In genomic region chr5:132820162-132820754, GRCh38 we compare ENCODE assay signal across 8 cellular contexts. TPM values are rescaled to one million over a fixed set of nuclear protein-coding genes. Genes with fewer than 3 reads are reported as not detected.
DNase-seq lines count a peak whose midpoint lies in the region; ATAC-seq, FAIRE-seq and TF ChIP-seq lines count a peak whose summit lies in the region.

No MANE protein-coding gene starts in this region.

- H3K4me3 ChIP-seq in GM12878: no peak overlapping the region
- no peak overlapping the region for H3K4me3 ChIP-seq in small intestine (ENCODE audit: low read depth in 1 of 2, low read length in 2 of 2)

- CTCF ChIA-PET in GM12878 (lab: Yijun Ruan, JAX): interaction anchor here (0.7 to 7.7 kb wide), 78 partner anchors 9 to 475 kb away, joined by 3 to 159 read pairs (median 5); partner anchors contain the start of genes CCNI2, IL13, IRF1 and KIF3A

- TF ChIP-seq RAD21 in GM12878 (IDR thresholded peaks at IDR 0.05; ENCODE audit: insufficient read depth, low read depth, low read length): peak; percentile 87

- no peaks in the 10 kb centered on the region for H4K20me1 ChIP-seq in GM12878 (ENCODE audit: control insufficient read depth, insufficient read depth)

- no TSS peak for BruUV-seq in GM12878 (replicated peaks; lab: Mats Ljungman, UMichigan)

- peak; percentile 92 for TF ChIP-seq CTCF in GM12872 (IDR thresholded peaks at IDR 0.05; ENCODE audit: insufficient read depth, low read depth, low read length)
- TF ChIP-seq CTCF in GM12878 (IDR thresholded peaks at IDR 0.05 in 2 of 3, conservative IDR thresholded peaks at IDR 0.05 in 1 of 3; ENCODE audit: control insufficient read depth in 2 of 3, extremely low read depth in 1 of 3, insufficient read depth in 1 of 3, low read depth in 3 of 3, low read length in 3 of 3): peak; percentile 89 to 94 (median 89)

- H3K27me3 ChIP-seq in GM12878 (replicated peaks in 1 of 2; ENCODE audit: control insufficient read depth in 2 of 2, insufficient read depth in 2 of 2, low read length in 1 of 2) (no peaks in the 10 kb centered on the region; a peak in 2 of 4 replicates), small intestine (ENCODE audit: control insufficient read depth in 2 of 2, insufficient read depth in 2 of 2, low read length in 2 of 2) (peaks cover 0 to under 1% of the 10 kb centered on the region in 2 donors)

- in situ Hi-C loops in GM12878 (cut with MboI): loop anchor here (10.0 kb wide), 1 partner anchor 295 kb away; no protein-coding TSS in a partner anchor

- POLR2A ChIA-PET in GM12878 (lab: Charles Lee): interaction anchor here (0.6 to 6.2 kb wide), 13 partner anchors 8 to 134 kb away, joined by 3 to 41 read pairs (median 5); partner anchors contain the start of gene CCNI2

- intact Hi-C loops in GM12878 (cut with micrococcal nuclease; ENCODE audit: unreplicated experiment): loop anchor here (1.0 to 5.0 kb wide), 7 partner anchors 69 to 435 kb away; partner anchors contain the start of gene KIF3A

- TF ChIP-seq POLR2A in GM12878 (IDR thresholded peaks at IDR 0.05; ENCODE audit: low read depth, low read length): no peak

- TF ChIP-seq EP300 in GM12878 (IDR thresholded peaks at IDR 0.05; ENCODE audit: borderline replicate concordance in 1 of 2, control insufficient read depth in 1 of 2, low read depth in 2 of 2, low read length in 2 of 2): no peak

- FAIRE-seq in TTC549 (lab: Jason Lieb, UNC) (peak; percentile 76), GM12878 (lab: Jason Lieb, UNC) (peak; percentile 95), small intestine (lab: Jason Lieb, UNC) (no peak)

- H3K4me2 ChIP-seq in GM12878 (ENCODE audit: control insufficient read depth, insufficient read depth): peak overlapping the region; percentile 57

- H3K79me2 ChIP-seq in GM12878 (ENCODE audit: control insufficient read depth, insufficient read depth, low read length): no peaks in the 10 kb centered on the region

- RAD21 ChIA-PET in GM12878 (lab: Charles Lee; ENCODE audit: unreplicated experiment): interaction anchor here (0.6 to 7.7 kb wide), 57 partner anchors 9 to 551 kb away, joined by 3 to 106 read pairs (median 5); partner anchors contain the start of genes CCNI2, GDF9, IL13 and IL4

- H3K9me3 ChIP-seq in GM12878 (replicated peaks; ENCODE audit: control insufficient read depth, insufficient read depth, low read length) (no peaks in the 10 kb centered on the region), small intestine (ENCODE audit: control insufficient read depth, low read depth) (no peaks in the 10 kb centered on the region)

- peak overlapping the region; percentile 62 for H2AFZ ChIP-seq in GM12878 (ENCODE audit: control insufficient read depth, low read depth, low read length)

- H3K4me1 ChIP-seq in GM12878 (ENCODE audit: control insufficient read depth, insufficient read depth, low read length): no peaks in the 10 kb centered on the region; the same call in 1 of the 2 replicates
- no peaks in the 10 kb centered on the region for H3K4me1 ChIP-seq in small intestine (ENCODE audit: control insufficient read depth in 2 of 2, insufficient read depth in 1 of 2, low read depth in 1 of 2, low read length in 1 of 2)

- 15% methylated on average over 15 of the region's 15 CpGs for WGBS in GM12878 (ENCODE audit: insufficient coverage, insufficient replicate concordance, low lambda C conversion rate, missing lambda C conversion rate)
- 19 to 27% (median 19%) methylated on average over 15 of the region's 15 CpGs for WGBS in small intestine, 3 donors

- peak; percentile 77 for DNase-seq in NCI-H2029 treated with DMSO at 0.1 percent for 48 hours (lab: John Stamatoyannopoulos, UW)
- peak; percentile 65 for DNase-seq in GM12878 (ENCODE audit: low read depth, low spot score)
- DNase-seq in hippocampal formation (lab: John Stamatoyannopoulos, UW): peak; percentile 92 to 96
- peak; percentile 97 for DNase-seq in small intestine

- no peak overlapping the region for H3K27ac ChIP-seq in GM12878 (ENCODE audit: control insufficient read depth, insufficient read depth)
- H3K27ac ChIP-seq in small intestine (ENCODE audit: low read depth in 1 of 2, low read length in 1 of 2): peak overlapping the region; percentile 60 to 79

- H3K36me3 ChIP-seq in GM12878 (ENCODE audit: control insufficient read depth in 2 of 2, insufficient read depth in 2 of 2, low read length in 1 of 2): no peaks in the 10 kb centered on the region
- H3K36me3 ChIP-seq in small intestine (ENCODE audit: control insufficient read depth in 2 of 2, insufficient read depth in 2 of 2, low read length in 2 of 2): no peaks in the 10 kb centered on the region

- ATAC-seq in HG02852 (IDR thresholded peaks at IDR 0.05; ENCODE audit: unreplicated experiment): peak; percentile 81
- peak; percentile 97 for ATAC-seq in GM12878
- ATAC-seq in GM19328 (IDR thresholded peaks at IDR 0.05; ENCODE audit: unreplicated experiment): no peak

- no peak overlapping the region for H3K9ac ChIP-seq in GM12878 (ENCODE audit: control insufficient read depth, insufficient read depth, low read length)

- SMC1A ChIA-PET in GM12878 (lab: Charles Lee; ENCODE audit: uncharacterized antibody, unreplicated experiment): interaction anchor here (0.7 to 10.9 kb wide), 48 partner anchors 8 to 1358 kb away, joined by 3 to 129 read pairs (median 5); partner anchors contain the start of genes CCNI2, GDF9 and UQCRQ

RNA-seq across cellular contexts. Expression of gene SOWAHA, which starts 7.2 kb away (rescaled TPM):
- total RNA-seq in GM12878 (2013; cell fraction: nucleolus; rRNA removed): 0.22 and 0.35 TPM in 2 replicates
- total RNA-seq in GM12878 (2014; rRNA removed): 0.05 TPM in 1 of 2 replicates, not detected in the other
- total RNA-seq in GM12878 (2014; rRNA removed; fragmentation: Illumina TruSeq; extraction: Trizol): 0.04 TPM in 1 of 2 replicates, not detected in the other
- 0.10 TPM in 1 of 2 replicates, not detected in the other for total RNA-seq in GM12878 (2021)
- polyA plus RNA-seq in GM12878 (2011; ENCODE audit: low read depth): not detected
- 0.37 TPM in 2 replicates for polyA plus RNA-seq in GM12878 (2011; rRNA removed)
- 0.33 and 0.48 TPM in 2 replicates for polyA plus RNA-seq in GM12878 (2011; cell fraction: cytosol; rRNA removed)
- 0.34 and 0.63 TPM in 2 replicates for polyA plus RNA-seq in GM12878 (2011; cell fraction: nucleus; rRNA removed)
- 0.04 and 0.13 TPM in 2 replicates for polyA plus RNA-seq in GM12878 (2012)
- polyA plus RNA-seq in GM12878 (2014; fragmentation: Illumina TruSeq; extraction: Trizol): 0.04 and 0.10 TPM in 2 replicates
- polyA plus RNA-seq in GM12878 (2014; fragmentation: Nextera tagmentation; extraction: Ambion mirVana): under 1 TPM in 1 of 2 experiments, not detected in 1; 0.02 TPM
- polyA plus RNA-seq in GM12878 (2014; rRNA removed): 0.05 TPM in 1 of 2 replicates, not detected in the other
- polyA plus RNA-seq in GM12878 (2016; fragmentation: Nextera tagmentation; extraction: Ambion mirVana): not detected
- 0.07 and 0.21 TPM in 2 replicates for polyA minus RNA-seq in GM12878 (2011; rRNA and poly(A)+ RNA removed)
- not detected in 2 replicates for polyA minus RNA-seq in GM12878 (2011; cell fraction: cytosol; rRNA and poly(A)+ RNA removed)
- polyA minus RNA-seq in GM12878 (2011; cell fraction: nucleus; rRNA and poly(A)+ RNA removed): 0.19 and 0.36 TPM in 2 replicates
- polyA plus RNA-seq in small intestine: 10 to 100 TPM; 25.6 to 75.4 (median 72.0) TPM

RNA-seq across cellular contexts. Expression of gene SHROOM1, which starts 10.2 kb away (rescaled TPM):
- total RNA-seq in GM12878 (2013; cell fraction: nucleolus; rRNA removed): 6.1 and 11.9 TPM in 2 replicates
- total RNA-seq in GM12878 (2014; rRNA removed) (2.2 and 3.2 TPM in 2 replicates), GM12878 (2014; rRNA removed; fragmentation: Illumina TruSeq; extraction: Trizol) (0.94 and 1.3 TPM in 2 replicates), GM12878 (2021) (3.2 TPM in 2 replicates)
- 0.83 TPM for polyA plus RNA-seq in GM12878 (2011; ENCODE audit: low read depth)
- polyA plus RNA-seq in GM12878 (2011; rRNA removed) (3.2 and 3.5 TPM in 2 replicates), GM12878 (2014; fragmentation: Illumina TruSeq; extraction: Trizol) (0.52 and 1.7 TPM in 2 replicates), GM12878 (2014; fragmentation: Nextera tagmentation; extraction: Ambion mirVana) (under 1 TPM; 0.05 to 0.31 TPM), GM12878 (2014; rRNA removed) (2.8 and 3.9 TPM in 2 replicates), GM12878 (2016; fragmentation: Nextera tagmentation; extraction: Ambion mirVana) (under 1 TPM; 0.82 to 0.83 TPM), small intestine (10 to 100 TPM in 2 of 3 donors, 1 to 10 TPM in 1; 9.2 to 72.2 (median 14.5) TPM)
- 2.5 and 3.9 TPM in 2 replicates for polyA plus RNA-seq in GM12878 (2011; cell fraction: cytosol; rRNA removed)
- 12.5 and 15.7 TPM in 2 replicates for polyA plus RNA-seq in GM12878 (2011; cell fraction: nucleus; rRNA removed)
- polyA plus RNA-seq in GM12878 (2012): 3.0 and 3.9 TPM in 2 replicates
- polyA minus RNA-seq in GM12878 (2011; rRNA and poly(A)+ RNA removed): 2.8 and 7.9 TPM in 2 replicates
- polyA minus RNA-seq in GM12878 (2011; cell fraction: cytosol; rRNA and poly(A)+ RNA removed): 0.80 and 2.1 TPM in 2 replicates
- 4.2 and 5.3 TPM in 2 replicates for polyA minus RNA-seq in GM12878 (2011; cell fraction: nucleus; rRNA and poly(A)+ RNA removed)

RNA-seq across cellular contexts. Expression of gene SEPTIN8, which starts 43.2 kb away (rescaled TPM):
- 67.8 and 78.8 TPM in 2 replicates for total RNA-seq in GM12878 (2013; cell fraction: nucleolus; rRNA removed)
- 31.0 and 35.7 TPM in 2 replicates for total RNA-seq in GM12878 (2014; rRNA removed)
- total RNA-seq in GM12878 (2014; rRNA removed; fragmentation: Illumina TruSeq; extraction: Trizol): 26.5 and 27.8 TPM in 2 replicates
- 39.0 and 42.0 TPM in 2 replicates for total RNA-seq in GM12878 (2021)
- 15.1 TPM for polyA plus RNA-seq in GM12878 (2011; ENCODE audit: low read depth)
- 82.7 and 96.1 TPM in 2 replicates for polyA plus RNA-seq in GM12878 (2011; rRNA removed)
- 74.2 and 76.3 TPM in 2 replicates for polyA plus RNA-seq in GM12878 (2011; cell fraction: cytosol; rRNA removed)
- polyA plus RNA-seq in GM12878 (2011; cell fraction: nucleus; rRNA removed): 197 and 245 TPM in 2 replicates
- polyA plus RNA-seq in GM12878 (2012): 21.8 and 26.7 TPM in 2 replicates
- polyA plus RNA-seq in GM12878 (2014; fragmentation: Illumina TruSeq; extraction: Trizol): 40.2 and 40.7 TPM in 2 replicates
- 1 to 10 TPM; 6.1 to 7.6 TPM for polyA plus RNA-seq in GM12878 (2014; fragmentation: Nextera tagmentation; extraction: Ambion mirVana)
- polyA plus RNA-seq in GM12878 (2014; rRNA removed): 33.2 and 34.7 TPM in 2 replicates
- 10 to 100 TPM; 21.8 to 21.9 TPM for polyA plus RNA-seq in GM12878 (2016; fragmentation: Nextera tagmentation; extraction: Ambion mirVana)
- 59.2 and 75.0 TPM in 2 replicates for polyA minus RNA-seq in GM12878 (2011; rRNA and poly(A)+ RNA removed)
- 23.0 and 24.1 TPM in 2 replicates for polyA minus RNA-seq in GM12878 (2011; cell fraction: cytosol; rRNA and poly(A)+ RNA removed)
- polyA minus RNA-seq in GM12878 (2011; cell fraction: nucleus; rRNA and poly(A)+ RNA removed): 45.3 and 49.8 TPM in 2 replicates
- 10 to 100 TPM; 14.6 to 28.2 (median 24.4) TPM for polyA plus RNA-seq in small intestine

RNA-seq across cellular contexts. Expression of gene GDF9, which starts 46.0 kb away (rescaled TPM):
- total RNA-seq in GM12878 (2013; cell fraction: nucleolus; rRNA removed): 0.90 and 0.91 TPM in 2 replicates
- total RNA-seq in GM12878 (2014; rRNA removed) (0.16 and 0.28 TPM in 2 replicates), GM12878 (2014; rRNA removed; fragmentation: Illumina TruSeq; extraction: Trizol) (0.23 and 0.54 TPM in 2 replicates), GM12878 (2021) (0.28 and 0.85 TPM in 2 replicates)
- 0.72 TPM for polyA plus RNA-seq in GM12878 (2011; ENCODE audit: low read depth)
- polyA plus RNA-seq in GM12878 (2011; rRNA removed) (1.5 and 1.8 TPM in 2 replicates), GM12878 (2014; fragmentation: Illumina TruSeq; extraction: Trizol) (0.53 and 1.1 TPM in 2 replicates), GM12878 (2014; fragmentation: Nextera tagmentation; extraction: Ambion mirVana) (under 1 TPM; 0.11 to 0.24 TPM), GM12878 (2014; rRNA removed) (0.24 and 0.59 TPM in 2 replicates), GM12878 (2016; fragmentation: Nextera tagmentation; extraction: Ambion mirVana) (under 1 TPM; 0.28 to 0.39 TPM), small intestine (under 1 TPM in 2 of 3 donors, not detected in 1; 0.34 to 0.67 TPM)
- 0.67 and 1.0 TPM in 2 replicates for polyA plus RNA-seq in GM12878 (2011; cell fraction: cytosol; rRNA removed)
- polyA plus RNA-seq in GM12878 (2011; cell fraction: nucleus; rRNA removed): 1.5 and 2.7 TPM in 2 replicates
- 0.19 and 0.46 TPM in 2 replicates for polyA plus RNA-seq in GM12878 (2012)
- polyA minus RNA-seq in GM12878 (2011; rRNA and poly(A)+ RNA removed): 0.37 and 0.46 TPM in 2 replicates
- not detected in 2 replicates for polyA minus RNA-seq in GM12878 (2011; cell fraction: cytosol; rRNA and poly(A)+ RNA removed)
- 0.57 and 0.73 TPM in 2 replicates for polyA minus RNA-seq in GM12878 (2011; cell fraction: nucleus; rRNA and poly(A)+ RNA removed)

RNA-seq across cellular contexts. Expression of gene UQCRQ, which starts 46.2 kb away (rescaled TPM):
- total RNA-seq in GM12878 (2013; cell fraction: nucleolus; rRNA removed): 67.8 and 97.5 TPM in 2 replicates
- total RNA-seq in GM12878 (2014; rRNA removed): 184 and 208 TPM in 2 replicates
- 191 and 195 TPM in 2 replicates for total RNA-seq in GM12878 (2014; rRNA removed; fragmentation: Illumina TruSeq; extraction: Trizol)
- 443 and 445 TPM in 2 replicates for total RNA-seq in GM12878 (2021)
- polyA plus RNA-seq in GM12878 (2011; ENCODE audit: low read depth): 140 TPM
- polyA plus RNA-seq in GM12878 (2011; rRNA removed): 280 and 326 TPM in 2 replicates
- polyA plus RNA-seq in GM12878 (2011; cell fraction: cytosol; rRNA removed): 224 and 316 TPM in 2 replicates
- polyA plus RNA-seq in GM12878 (2011; cell fraction: nucleus; rRNA removed): 134 and 141 TPM in 2 replicates
- polyA plus RNA-seq in GM12878 (2012): 262 and 293 TPM in 2 replicates
- polyA plus RNA-seq in GM12878 (2014; fragmentation: Illumina TruSeq; extraction: Trizol): 67.9 and 121 TPM in 2 replicates
- polyA plus RNA-seq in GM12878 (2014; fragmentation: Nextera tagmentation; extraction: Ambion mirVana): 1,000 to 10,000 TPM; 1,403 to 1,579 TPM
- polyA plus RNA-seq in GM12878 (2014; rRNA removed): 289 and 374 TPM in 2 replicates
- polyA plus RNA-seq in GM12878 (2016; fragmentation: Nextera tagmentation; extraction: Ambion mirVana): 1,000 to 10,000 TPM; 1,478 to 1,559 TPM
- polyA minus RNA-seq in GM12878 (2011; rRNA and poly(A)+ RNA removed): 32.3 and 39.3 TPM in 2 replicates
- polyA minus RNA-seq in GM12878 (2011; cell fraction: cytosol; rRNA and poly(A)+ RNA removed): 24.4 and 32.2 TPM in 2 replicates
- 34.0 and 45.0 TPM in 2 replicates for polyA minus RNA-seq in GM12878 (2011; cell fraction: nucleus; rRNA and poly(A)+ RNA removed)
- 100 to 1,000 TPM; 481 to 872 (median 607) TPM for polyA plus RNA-seq in small intestine

Comparison
In these comparisons a context has a peak if more than half of its experiments do, and no peak if none do; other contexts are left out.
1. RNA of gene SOWAHA, which starts 7.2 kb away (polyA plus RNA-seq): 25.6 to 75.4 TPM in small intestine; 0.02 to 0.63 TPM in GM12878; every median in the first group is over 10 times any median in the second.
2. Peak in every context shown above with its lines, with median percentiles within 50 percentile points of each other: DNase-seq.